Comparison of ENCODE assay signal across 14 cellular contexts in the genomic region with DNA sequence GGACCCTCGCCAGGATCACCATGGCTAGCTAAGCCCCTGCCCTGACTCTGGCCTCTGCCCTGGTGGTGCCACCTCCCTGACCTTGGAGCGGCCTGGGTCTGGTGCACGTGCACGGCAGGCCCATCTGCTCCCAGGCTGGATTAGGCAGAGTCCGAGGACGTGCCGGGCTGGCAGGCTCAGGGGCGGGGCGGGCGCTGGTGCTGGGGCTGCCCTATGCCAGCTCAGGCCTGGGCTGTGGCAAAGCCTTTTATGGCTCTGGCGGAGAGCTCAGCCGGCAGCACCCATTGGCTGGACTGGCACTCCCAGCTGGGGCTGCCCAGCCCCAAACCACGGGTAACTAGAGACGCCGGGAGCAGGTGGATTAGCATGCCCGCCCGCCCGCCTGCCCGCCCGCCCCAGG. TPM values are rescaled to one million over a fixed set of nuclear protein-coding genes. Genes with fewer than 3 reads are reported as not detected.
DNase-seq lines count a peak whose midpoint lies in the region; ATAC-seq and TF ChIP-seq lines count a peak whose summit lies in the region.
"Had no signal": no experiment of that assay in that cellular context is flagged by ENCODE, and none has a peak within 500 bp of the region (broad histone marks: within the 10 kb centered on the region; RNA-seq: fewer than 3 reads in every experiment).

No MANE protein-coding gene starts in this region.

- H3K79me2 ChIP-seq in mesendoderm (ENCODE audit: control insufficient read depth, insufficient read depth, low read length): no peaks in the 10 kb centered on the region

- no peak overlapping the region for H2BK120ac ChIP-seq in mesendoderm (ENCODE audit: low read depth, low read length)

- H3K27ac Mint-ChIP-seq in effector memory CD8-positive, alpha-beta T cell: no peak overlapping the region
- H3K27ac Mint-ChIP-seq in chondrocyte (ENCODE audit: unreplicated experiment): no peak overlapping the region
- no peak overlapping the region for H3K27ac Mint-ChIP-seq in naive thymus-derived CD4-positive, alpha-beta T cell
- H3K27ac Mint-ChIP-seq: activated CD4-positive, alpha-beta memory T cell treated with anti-CD3 and anti-CD28 coated beads, Interleukin-2, amount 10 ng/mL, durations not matched to agents 7 days and 5 days; activated T-helper 17 cell treated with anti-CD3 and anti-CD28 coated beads, Interleukin-2, amount 50 U/mL, for 72 hours had no signal

- H3K36me3 ChIP-seq in left ventricle myocardium inferior (no peaks in the 10 kb centered on the region), breast epithelium (no peaks in the 10 kb centered on the region), mesendoderm (ENCODE audit: control insufficient read depth, insufficient read depth, low read length) (no peaks in the 10 kb centered on the region)
- H3K36me3 ChIP-seq in naive thymus-derived CD4-positive, alpha-beta T cell (ENCODE audit: control insufficient read depth in 2 of 3, insufficient read depth in 3 of 3, low read length in 3 of 3): no peaks in the 10 kb centered on the region

- H3K79me1 ChIP-seq in mesendoderm (ENCODE audit: low read length): no peaks in the 10 kb centered on the region

- peaks cover 76% of the 10 kb centered on the region for H3K4me1 ChIP-seq in left ventricle myocardium inferior
- peaks cover 6 to 40% of the 10 kb centered on the region in 2 donors for H3K4me1 ChIP-seq in breast epithelium
- peaks cover 8% of the 10 kb centered on the region for H3K4me1 ChIP-seq in mesendoderm (ENCODE audit: control insufficient read depth, low read depth, low read length)
- no peaks in the 10 kb centered on the region for H3K4me1 ChIP-seq in naive thymus-derived CD4-positive, alpha-beta T cell (ENCODE audit: control insufficient read depth in 2 of 2, insufficient read depth in 2 of 2, low read length in 2 of 2)

- H4K5ac ChIP-seq in mesendoderm (ENCODE audit: low read length): no peak overlapping the region

- H3K4me2 ChIP-seq in mesendoderm (ENCODE audit: low read length): no peak overlapping the region

- H2BK15ac ChIP-seq in mesendoderm (replicated peaks; ENCODE audit: low read depth): no peak overlapping the region

- no peak overlapping the region for H2BK5ac ChIP-seq in mesendoderm (ENCODE audit: low read length)

- POLR2A ChIA-PET in naive thymus-derived CD4-positive, alpha-beta T cell (lab: Charles Lee): no interaction called here

- WGBS in mesendoderm (ENCODE audit: extremely low coverage, insufficient coverage, low lambda C conversion rate): no CpG with 5 or more reads among the region's 20 CpGs

- H3K27me3 ChIP-seq in left ventricle myocardium inferior (ENCODE audit: low read depth) (no peaks in the 10 kb centered on the region), breast epithelium (no peaks in the 10 kb centered on the region), mesendoderm (ENCODE audit: insufficient read depth, low read length, poor library complexity) (no peaks in the 10 kb centered on the region)
- H3K27me3 ChIP-seq in naive thymus-derived CD4-positive, alpha-beta T cell (ENCODE audit: control insufficient read depth in 2 of 2, insufficient read depth in 2 of 2, low read length in 2 of 2): no peaks in the 10 kb centered on the region

- no peaks in the 10 kb centered on the region for H3K9me3 Mint-ChIP-seq in effector memory CD8-positive, alpha-beta T cell
- no peaks in the 10 kb centered on the region for H3K9me3 Mint-ChIP-seq in chondrocyte (ENCODE audit: low read depth)
- no peaks in the 10 kb centered on the region for H3K9me3 Mint-ChIP-seq in naive thymus-derived CD4-positive, alpha-beta T cell
- H3K9me3 Mint-ChIP-seq: activated CD4-positive, alpha-beta memory T cell treated with anti-CD3 and anti-CD28 coated beads, Interleukin-2, amount 10 ng/mL, durations not matched to agents 7 days and 5 days; activated T-helper 17 cell treated with anti-CD3 and anti-CD28 coated beads, Interleukin-2, amount 50 U/mL, for 72 hours had no signal

- peak overlapping the region; percentile 11 for H3K56ac ChIP-seq in mesendoderm (ENCODE audit: low read length)

- TF ChIP-seq CTCF in left ventricle myocardium inferior (IDR thresholded peaks at IDR 0.05; ENCODE audit: borderline replicate concordance) (no peak), breast epithelium (IDR thresholded peaks at IDR 0.05) (no peak), chondrocyte (IDR thresholded peaks at IDR 0.05) (no peak)

- no peaks in the 10 kb centered on the region for H3K36me3 Mint-ChIP-seq in effector memory CD8-positive, alpha-beta T cell (ENCODE audit: insufficient read depth)
- H3K36me3 Mint-ChIP-seq in chondrocyte (ENCODE audit: low read depth): no peaks in the 10 kb centered on the region
- H3K36me3 Mint-ChIP-seq in naive thymus-derived CD4-positive, alpha-beta T cell: no peaks in the 10 kb centered on the region

- ATAC-seq in Right ventricle myocardium inferior: peak; percentile 3
- no peak for ATAC-seq in effector memory CD8-positive, alpha-beta T cell (replicated peaks)
- ATAC-seq in naive thymus-derived CD4-positive, alpha-beta T cell: no peak
- ATAC-seq: activated T-helper 17 cell treated with anti-CD3 and anti-CD28 coated beads, Interleukin-2, amount 50 U/mL, for 72 hours had no signal

- no peak for TF ChIP-seq POLR2A in breast epithelium (IDR thresholded peaks at IDR 0.05)

- H3K9me3 ChIP-seq in left ventricle myocardium inferior (replicated peaks) (no peaks in the 10 kb centered on the region), breast epithelium (no peaks in the 10 kb centered on the region)
- H3K9me3 ChIP-seq in naive thymus-derived CD4-positive, alpha-beta T cell (ENCODE audit: control insufficient read depth in 2 of 3, low read length in 3 of 3): no peaks in the 10 kb centered on the region

- no peak overlapping the region for H3K23ac ChIP-seq in mesendoderm (ENCODE audit: low read length)

- DNase-seq in Right ventricle myocardium inferior (ENCODE audit: missing footprints) (peak; percentile 63), left ventricle myocardium inferior (no peak), breast epithelium (ENCODE audit: low spot score in 2 of 2) (peak in 1 of 2 donors; percentile 81), mesendoderm (no peak), chondrocyte (ENCODE audit: low spot score) (no peak)
- DNase-seq in effector memory CD8-positive, alpha-beta T cell: no peak
- DNase-seq in activated CD4-positive, CD25-positive, alpha-beta regulatory T cell (lab: John Stamatoyannopoulos, UW): no peak
- DNase-seq in naive thymus-derived CD4-positive, alpha-beta T cell: no peak
- DNase-seq: activated CD4-positive, alpha-beta memory T cell treated with anti-CD3 and anti-CD28 coated beads, Interleukin-2, amount 10 ng/mL, durations not matched to agents 7 days and 5 days; glutamatergic neuron; T1000 had no signal

- no peak overlapping the region for H4K8ac ChIP-seq in mesendoderm (ENCODE audit: low read depth, low read length)

- H2AK5ac ChIP-seq in mesendoderm (ENCODE audit: low read length): no peak overlapping the region

- H3K18ac ChIP-seq in mesendoderm (ENCODE audit: low read length): peak overlapping the region; percentile 7

- H3K9ac ChIP-seq in mesendoderm (ENCODE audit: low read length): no peak overlapping the region

- no peak overlapping the region for H3K4me3 Mint-ChIP-seq in effector memory CD8-positive, alpha-beta T cell
- no peak overlapping the region for H3K4me3 Mint-ChIP-seq in chondrocyte (ENCODE audit: unreplicated experiment)
- no peak overlapping the region for H3K4me3 Mint-ChIP-seq in naive thymus-derived CD4-positive, alpha-beta T cell
- H3K4me3 Mint-ChIP-seq: activated CD4-positive, alpha-beta memory T cell treated with anti-CD3 and anti-CD28 coated beads, Interleukin-2, amount 10 ng/mL, durations not matched to agents 7 days and 5 days; activated T-helper 17 cell treated with anti-CD3 and anti-CD28 coated beads, Interleukin-2, amount 50 U/mL, for 72 hours had no signal

- H3K4me1 Mint-ChIP-seq in effector memory CD8-positive, alpha-beta T cell (ENCODE audit: low read depth in 2 of 2): no peaks in the 10 kb centered on the region
- H3K4me1 Mint-ChIP-seq in chondrocyte (ENCODE audit: low read depth): peaks cover 56% of the 10 kb centered on the region
- peaks cover 0 to 8% (median 0%) of the 10 kb centered on the region in 7 donors for H3K4me1 Mint-ChIP-seq in naive thymus-derived CD4-positive, alpha-beta T cell
- H3K4me1 Mint-ChIP-seq: activated CD4-positive, alpha-beta memory T cell treated with anti-CD3 and anti-CD28 coated beads, Interleukin-2, amount 10 ng/mL, durations not matched to agents 7 days and 5 days had no signal

- peak overlapping the region; percentile 66 for H3K4ac ChIP-seq in mesendoderm (ENCODE audit: low read depth, low read length)

- intact Hi-C loops in Right ventricle myocardium inferior (cut with DNase I) (no loop called here), left ventricle myocardium inferior (cut with micrococcal nuclease) (no loop called here), breast epithelium (cut with DNase I; ENCODE audit: low total_unique reads) (no loop called here)
- intact Hi-C loops in naive thymus-derived CD4-positive, alpha-beta T cell (cut with micrococcal nuclease): no loop called here

- CTCF ChIA-PET in naive thymus-derived CD4-positive, alpha-beta T cell (lab: Charles Lee): no interaction called here

- H3K27ac ChIP-seq in left ventricle myocardium inferior (replicated peaks) (no peak overlapping the region), breast epithelium (peak overlapping the region; percentile 83 to 87), mesendoderm (ENCODE audit: low read depth, low read length) (no peak overlapping the region)
- no peak overlapping the region for H3K27ac ChIP-seq in naive thymus-derived CD4-positive, alpha-beta T cell (ENCODE audit: low read depth, low read length)

- peaks cover 6 to 10% of the 10 kb centered on the region in 2 donors for H3K27me3 Mint-ChIP-seq in effector memory CD8-positive, alpha-beta T cell
- no peaks in the 10 kb centered on the region for H3K27me3 Mint-ChIP-seq in chondrocyte (ENCODE audit: low read depth)
- H3K27me3 Mint-ChIP-seq in naive thymus-derived CD4-positive, alpha-beta T cell: peaks cover 0 to 7% (median 5%) of the 10 kb centered on the region in 5 donors
- H3K27me3 Mint-ChIP-seq: activated T-helper 17 cell treated with anti-CD3 and anti-CD28 coated beads, Interleukin-2, amount 50 U/mL, for 72 hours had no signal

- H3K4me3 ChIP-seq in left ventricle myocardium inferior: no peak overlapping the region
- no peak overlapping the region for H3K4me3 ChIP-seq in breast epithelium
- H3K4me3 ChIP-seq in mesendoderm (ENCODE audit: low read length): no peak overlapping the region
- no peak overlapping the region for H3K4me3 ChIP-seq in naive thymus-derived CD4-positive, alpha-beta T cell (ENCODE audit: low read length)

RNA-seq across cellular contexts. Expression of gene EDN2, which starts 17.1 kb away (rescaled TPM):
- total RNA-seq in Right ventricle myocardium inferior (not detected), left ventricle myocardium inferior (0.47 TPM), breast epithelium (1 to 10 TPM in 2 of 3 donors, not detected in 1; 2.3 to 3.8 TPM), chondrocyte (0.38 to 4.2 TPM (median 0.80 TPM) in 3 replicates)
- 0.48 TPM for polyA plus RNA-seq in mesendoderm (2013, experiment 1 of 2)
- polyA plus RNA-seq in mesendoderm (2013, experiment 2 of 2): 0.48 TPM
- not detected for total RNA-seq in naive thymus-derived CD4-positive, alpha-beta T cell
- not detected for polyA plus RNA-seq in naive thymus-derived CD4-positive, alpha-beta T cell
- total RNA-seq: A673; activated CD4-positive, alpha-beta memory T cell treated with anti-CD3 and anti-CD28 coated beads, Interleukin-2, amount 10 ng/mL, durations not matched to agents 7 days and 5 days; activated T-helper 17 cell treated with anti-CD3 and anti-CD28 coated beads, Interleukin-2, amount 50 U/mL, for 72 hours had no signal
- polyA plus RNA-seq: neural cell had no signal

Comparison
In these comparisons a context has a peak if more than half of its experiments do, and no peak if none do; other contexts are left out.
1. H3K27ac ChIP-seq: peak in breast epithelium (2 of 2); none in left ventricle myocardium inferior (single experiment), mesendoderm (single experiment) and naive thymus-derived CD4-positive, alpha-beta T cell (single experiment).